In genomic region chr7:155818154-155818819, GRCh38 we compare ENCODE assay signal across 24 cellular contexts. TPM values are rescaled to one million over a fixed set of nuclear protein-coding genes. Genes with fewer than 3 reads are reported as not detected.
DNase-seq lines count a peak whose midpoint lies in the region; ATAC-seq and TF ChIP-seq lines count a peak whose summit lies in the region.
"Had no signal": no experiment of that assay in that cellular context is flagged by ENCODE, and none has a peak within 500 bp of the region (broad histone marks: within the 10 kb centered on the region; RNA-seq: fewer than 3 reads in every experiment).

No MANE protein-coding gene starts in this region.

- ATAC-seq in Right ventricle myocardium inferior, result no peak
- no peak for ATAC-seq in Right ventricle myocardium superior (ENCODE audit: poor library complexity)
- no peak for ATAC-seq in Panc1
- no peak for ATAC-seq in upper lobe of right lung
- ATAC-seq: GM23338 had no signal

- CTCF ChIA-PET in Panc1 (lab: Charles Lee), result no interaction called here

- H3K4me1 ChIP-seq in Panc1 (ENCODE audit: control insufficient read depth, insufficient read depth, low read length) (peaks cover 26% of the 10 kb centered on the region), mucosa of stomach (ENCODE audit: control insufficient read depth, insufficient read depth, low read length) (peaks cover 30% of the 10 kb centered on the region), upper lobe of right lung (no peaks in the 10 kb centered on the region)
- H3K4me1 ChIP-seq: HAP-1 had no signal

- H3K4me3 ChIP-seq in Panc1 (ENCODE audit: low read depth in 2 of 2, low read length in 2 of 2) (no peak overlapping the region), mucosa of stomach (ENCODE audit: low read length) (no peak overlapping the region), upper lobe of right lung (no peak overlapping the region)
- H3K4me3 ChIP-seq: GM23338, HAP-1 had no signal

- H3K36me3 ChIP-seq in Panc1 (ENCODE audit: control insufficient read depth, insufficient read depth, low read length) (no peaks in the 10 kb centered on the region), mucosa of stomach (ENCODE audit: control insufficient read depth, insufficient read depth, low read length) (no peaks in the 10 kb centered on the region), upper lobe of right lung (no peaks in the 10 kb centered on the region)
- H3K36me3 ChIP-seq: HAP-1 had no signal

- H3K9ac ChIP-seq in mucosa of stomach (ENCODE audit: low read length), result peak overlapping the region; percentile 34
- H3K9ac ChIP-seq: SK-N-SH had no signal

- BruUV-seq in Panc1 (replicated peaks; lab: Mats Ljungman, UMichigan), result no TSS peak

- no peak for TF ChIP-seq CTCF in Panc1 (IDR thresholded peaks at IDR 0.05)
- no peak for TF ChIP-seq CTCF in upper lobe of right lung (IDR thresholded peaks at IDR 0.05)

- in situ Hi-C loops in Panc1 (cut with HindIII; ENCODE audit: low pct_unique_long_range_greater_than_20kb, low sequenced_read_pairs), result no loop called here

- H3K27me3 ChIP-seq in Panc1 (ENCODE audit: control insufficient read depth, insufficient read depth, low read length) (no peaks in the 10 kb centered on the region), mucosa of stomach (ENCODE audit: control insufficient read depth, insufficient read depth, low read length) (peaks cover 10% of the 10 kb centered on the region), upper lobe of right lung (peaks cover 16% of the 10 kb centered on the region)

- intact Hi-C loops in Right ventricle myocardium inferior (cut with DNase I), result no loop called here
- intact Hi-C loops in Right ventricle myocardium superior (cut with DNase I), result loop anchor here (5.0 kb wide), 1 partner anchor 654 kb away; no protein-coding TSS in a partner anchor
- intact Hi-C loops in Panc1 (cut with micrococcal nuclease; ENCODE audit: unreplicated experiment), result loop anchor here (10.0 kb wide), 1 partner anchor 317 kb away; no protein-coding TSS in a partner anchor
- intact Hi-C loops in upper lobe of right lung (cut with DNase I), result loop anchor here (10.0 kb wide), 1 partner anchor 657 kb away; no protein-coding TSS in a partner anchor

- H3K9me3 ChIP-seq in Panc1 (ENCODE audit: control insufficient read depth, insufficient read depth, low read depth, low read length) (no peaks in the 10 kb centered on the region), mucosa of stomach (ENCODE audit: control insufficient read depth, low read length) (no peaks in the 10 kb centered on the region), upper lobe of right lung (no peaks in the 10 kb centered on the region)
- H3K9me3 ChIP-seq: HAP-1, SK-N-SH had no signal

- POLR2A ChIA-PET in Panc1 (lab: Charles Lee), result no interaction called here

- H3K27ac ChIP-seq in Panc1 (ENCODE audit: low read length) (peak overlapping the region; percentile 54; the same call in 1 of the 2 replicates), upper lobe of right lung (no peak overlapping the region)
- H3K27ac ChIP-seq: RWPE1 had no signal

- DNase-seq in Right ventricle myocardium inferior (ENCODE audit: missing footprints) (peak; percentile 60), Right ventricle myocardium superior (no peak), Panc1 (ENCODE audit: low read depth, low spot score) (no peak), upper lobe of right lung (peak; percentile 63), OCI-M1 (lab: John Stamatoyannopoulos, UW) (no peak), NCI-H2029 treated with DMSO at 0.1 percent for 48 hours (lab: John Stamatoyannopoulos, UW) (no peak), NCI-H1092 treated with DMSO at 0.1 percent for 48 hours (lab: John Stamatoyannopoulos, UW) (no peak)
- DNase-seq: 8988T; CD4-positive, alpha-beta T cell; DMS53; NCI-H1105; NCI-H1436 treated with DMSO at 0.1 percent for 48 hours; NCI-H187 treated with DMSO at 0.1 percent for 48 hours; NCI-H2107; NCI-H524; NCI-H748 treated with DMSO at 0.1 percent for 48 hours; SK-N-SH; SW 1271 had no signal

RNA-seq across cellular contexts. Expression of gene SHH, which starts 6.0 kb away (rescaled TPM):
- total RNA-seq in Right ventricle myocardium inferior (not detected), Right ventricle myocardium superior (not detected), Panc1 (2021; ENCODE audit: unreplicated experiment) (22.9 TPM), upper lobe of right lung (10.1 TPM)
- polyA plus RNA-seq in Panc1 (2012; ENCODE audit: insufficient read length), result 23.4 TPM
- total RNA-seq: CD4-positive, alpha-beta T cell; G401; GM23338 had no signal
- polyA plus RNA-seq: BJ, GM23338, SK-N-SH had no signal

Comparison
In these comparisons a context has a peak if more than half of its experiments do, and no peak if none do; other contexts are left out.
1. DNase-seq: peak in Right ventricle myocardium inferior (single experiment) and upper lobe of right lung (single experiment); none in Right ventricle myocardium superior (single experiment), Panc1 (single experiment), OCI-M1 (single experiment), NCI-H2029 treated with DMSO at 0.1 percent for 48 hours (single experiment) and NCI-H1092 treated with DMSO at 0.1 percent for 48 hours (single experiment).
2. RNA of gene SHH, which starts 6.0 kb away (total RNA-seq): 22.9 TPM in Panc1 (single experiment) and 10.1 TPM in upper lobe of right lung (single experiment); not detected in Right ventricle myocardium inferior (single experiment) and not detected in Right ventricle myocardium superior (single experiment); every median in the first group is over 10 times any median in the second.